In the genomic region with DNA sequence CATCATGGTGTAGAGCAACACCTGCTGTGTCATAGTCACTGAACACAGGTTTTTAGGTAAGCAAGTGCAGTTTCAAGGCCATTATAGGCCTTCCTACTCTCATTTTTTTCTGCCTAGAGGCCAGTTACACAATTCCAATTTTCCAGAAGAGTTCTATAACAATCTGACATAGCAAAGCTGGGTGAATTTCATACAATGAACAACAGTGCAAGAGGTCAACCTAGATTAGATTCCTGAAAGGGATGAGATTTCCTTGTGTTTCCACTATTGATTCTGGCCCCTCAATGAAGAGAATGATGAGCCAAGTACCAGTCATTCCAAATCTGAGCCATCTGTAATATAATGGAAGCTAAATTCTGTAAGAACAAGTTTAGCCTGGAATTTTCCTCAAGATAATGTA, we compare ENCODE assay signal across 1 cellular context.
TF ChIP-seq lines count a peak whose summit lies in the region.

No MANE protein-coding gene starts in this region.

TF ChIP-seq in SK-N-SH treated with all-trans-retinoic acid at 6 μM for 48 hours, 23 proteins besides CTCF, POLR2A, EP300 and RAD21 (continued from another document):
- TF ChIP-seq TOX (CRISPR knock-in tag; IDR thresholded peaks at IDR 0.05; ENCODE audit: borderline replicate concordance) (no peak), OSR1 (CRISPR knock-in tag; IDR thresholded peaks at IDR 0.05) (no peak), CSRNP3 (CRISPR knock-in tag; IDR thresholded peaks at IDR 0.05) (no peak), ZNF565 (CRISPR knock-in tag; conservative IDR thresholded peaks at IDR 0.05; ENCODE audit: low read depth) (no peak), ZNF8 (CRISPR knock-in tag; IDR thresholded peaks at IDR 0.05) (no peak), RARB (CRISPR knock-in tag; IDR thresholded peaks at IDR 0.05) (no peak), ESRRG (CRISPR knock-in tag; IDR thresholded peaks at IDR 0.05) (no peak), BACH2 (CRISPR knock-in tag; IDR thresholded peaks at IDR 0.05; ENCODE audit: borderline replicate concordance) (no peak)
- TF ChIP-seq, protein P1, sequence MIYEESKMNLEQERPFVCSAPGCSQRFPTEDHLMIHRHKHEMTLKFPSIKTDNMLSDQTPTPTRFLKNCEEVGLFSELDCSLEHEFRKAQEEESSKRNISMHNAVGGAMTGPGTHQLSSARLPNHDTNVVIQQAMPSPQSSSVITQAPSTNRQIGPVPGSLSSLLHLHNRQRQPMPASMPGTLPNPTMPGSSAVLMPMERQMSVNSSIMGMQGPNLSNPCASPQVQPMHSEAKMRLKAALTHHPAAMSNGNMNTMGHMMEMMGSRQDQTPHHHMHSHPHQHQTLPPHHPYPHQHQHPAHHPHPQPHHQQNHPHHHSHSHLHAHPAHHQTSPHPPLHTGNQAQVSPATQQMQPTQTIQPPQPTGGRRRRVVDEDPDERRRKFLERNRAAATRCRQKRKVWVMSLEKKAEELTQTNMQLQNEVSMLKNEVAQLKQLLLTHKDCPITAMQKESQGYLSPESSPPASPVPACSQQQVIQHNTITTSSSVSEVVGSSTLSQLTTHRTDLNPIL (CRISPR knock-in tag; IDR thresholded peaks at IDR 0.05; ENCODE audit: low read depth): no peak
